In the genomic region with DNA sequence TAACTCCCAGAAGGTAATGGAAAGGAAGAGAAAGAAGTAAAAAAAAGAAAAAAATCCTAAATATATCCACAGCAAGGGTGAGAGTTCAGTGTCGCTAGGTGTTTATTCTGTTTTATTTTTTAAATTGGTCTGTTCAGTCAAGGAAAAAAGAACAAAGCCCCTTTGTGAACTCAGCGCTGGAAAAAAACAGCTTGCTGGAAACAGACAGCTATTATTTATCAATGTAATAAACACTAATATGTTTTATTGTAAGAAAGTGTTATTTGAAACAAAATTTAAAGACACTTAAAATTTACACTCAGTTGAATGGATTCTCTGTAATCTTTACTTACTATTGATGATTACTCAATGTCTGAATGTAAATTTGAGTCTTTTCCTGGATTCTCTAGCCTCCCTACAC, we compare ENCODE assay signal across 20 cellular contexts. TPM values are rescaled to one million over a fixed set of nuclear protein-coding genes. Genes with fewer than 3 reads are reported as not detected.
DNase-seq lines count a peak whose midpoint lies in the region; TF ChIP-seq lines count a peak whose summit lies in the region.
"Had no signal": no experiment of that assay in that cellular context is flagged by ENCODE, and none has a peak within 500 bp of the region (broad histone marks: within the 10 kb centered on the region; RNA-seq: fewer than 3 reads in every experiment).

No MANE protein-coding gene starts in this region.

- no peak for DNase-seq in chondrocyte (ENCODE audit: low spot score)
- no peak for DNase-seq in neural crest cell (ENCODE audit: low read depth, low spot score)
- no peak for DNase-seq in UCSD-AML1 (lab: John Stamatoyannopoulos, UW; ENCODE audit: unreplicated experiment)
- DNase-seq in NCI-H187 (lab: John Stamatoyannopoulos, UW) = no peak
- DNase-seq in A172 (ENCODE audit: low spot score) = no peak
- no peak for DNase-seq in SIG-M5 treated with dmso at 0.1 percent for 504 hours (lab: John Stamatoyannopoulos, UW; ENCODE audit: unreplicated experiment)
- DNase-seq: activated CD8-positive, alpha-beta memory T cell treated with anti-CD3 and anti-CD28 coated beads for 24 hours; activated effector memory CD4-positive, alpha-beta T cell treated with anti-CD3 and anti-CD28 coated beads, Interleukin-2, amount 50 U/mL, for 16 hours; cortex of kidney; DMS 273 treated with DMSO at 0.1 percent for 48 hours; heart left ventricle; NCI-H146; NCI-H446; right cardiac atrium; stimulated activated CD4-positive, alpha-beta T cell treated with anti-CD3 and anti-CD28 coated beads, Interleukin-2, amount 100 ng/mL, for 24 hours; testis had no signal

- H3K4me1 ChIP-seq in ACC112 (ENCODE audit: control insufficient read depth, insufficient read depth, low read length, unreplicated experiment) (peaks cover 55% of the 10 kb centered on the region), Loucy (ENCODE audit: insufficient read depth, low read length, poor library complexity, severe bottlenecking) (peaks cover 11% of the 10 kb centered on the region)
- H3K4me1 ChIP-seq: neural progenitor cell had no signal

- H3K27me3 ChIP-seq in ACC112 (ENCODE audit: insufficient read depth, low read length) (no peaks in the 10 kb centered on the region), Loucy (ENCODE audit: insufficient read depth, low read length, poor library complexity, severe bottlenecking) (no peaks in the 10 kb centered on the region)
- H3K27me3 ChIP-seq: heart left ventricle, neural progenitor cell, testis had no signal

- TF ChIP-seq CTCF in Loucy (conservative IDR thresholded peaks at IDR 0.05; ENCODE audit: low read length) (no peak), chondrocyte (IDR thresholded peaks at IDR 0.05) (no peak), neural crest cell (conservative IDR thresholded peaks at IDR 0.05) (no peak)

- no peaks in the 10 kb centered on the region for H3F3A ChIP-seq in Loucy (ENCODE audit: low read depth)

- H2AFZ ChIP-seq in ACC112 (ENCODE audit: low read length, unreplicated experiment) = peak overlapping the region; percentile 79
- peak overlapping the region; percentile 77 for H2AFZ ChIP-seq in Loucy (ENCODE audit: low read length)

- no peak overlapping the region for H3K4me2 ChIP-seq in Loucy (ENCODE audit: low read depth, low read length, poor library complexity, severe bottlenecking)
- H3K4me2 ChIP-seq: neural progenitor cell had no signal

- H3K27ac Mint-ChIP-seq in chondrocyte (ENCODE audit: unreplicated experiment) = peak overlapping the region; percentile 87
- peak overlapping the region; percentile 94 for H3K27ac Mint-ChIP-seq in neural crest cell (ENCODE audit: unreplicated experiment)
- H3K27ac Mint-ChIP-seq: B cell, neural progenitor cell had no signal

- H3K36me3 ChIP-seq in ACC112 (ENCODE audit: insufficient read depth, low read length) (0 out of 2 replicates have a peak, but pooled peaks cover 1% of the 10 kb centered on the region), Loucy (ENCODE audit: insufficient read depth, low read length) (no peaks in the 10 kb centered on the region)
- H3K36me3 ChIP-seq: heart left ventricle, neural progenitor cell had no signal

- H3K4me3 ChIP-seq in ACC112 (ENCODE audit: low read depth, low read length) (no peak overlapping the region), Loucy (ENCODE audit: low read length, poor library complexity, severe bottlenecking) (no peak overlapping the region)
- H3K4me3 ChIP-seq: heart left ventricle, neural progenitor cell, testis had no signal

- H3K27me3 Mint-ChIP-seq in chondrocyte (ENCODE audit: low read depth) (no peaks in the 10 kb centered on the region), neural crest cell (ENCODE audit: low read depth) (no peaks in the 10 kb centered on the region)
- H3K27me3 Mint-ChIP-seq: B cell had no signal

- H3K4me1 Mint-ChIP-seq in chondrocyte (ENCODE audit: low read depth) (peaks cover 53% of the 10 kb centered on the region), neural crest cell (peaks cover 28% of the 10 kb centered on the region)

- no peaks in the 10 kb centered on the region for H3K9me3 ChIP-seq in Loucy (ENCODE audit: insufficient read depth, low read depth, low read length)
- H3K9me3 ChIP-seq: testis had no signal

- no peaks in the 10 kb centered on the region for H3K9me2 ChIP-seq in Loucy (replicated peaks; ENCODE audit: low read depth, low read length)

- H3K9me3 Mint-ChIP-seq in chondrocyte (ENCODE audit: low read depth) = peaks cover 7% of the 10 kb centered on the region
- H3K9me3 Mint-ChIP-seq in neural crest cell = peaks cover under 1% of the 10 kb centered on the region

- peaks cover 9% of the 10 kb centered on the region for H3K79me2 ChIP-seq in ACC112 (ENCODE audit: control insufficient read depth, insufficient read depth, low read length, unreplicated experiment)
- no peaks in the 10 kb centered on the region for H3K79me2 ChIP-seq in Loucy (ENCODE audit: insufficient read depth, low read length)

- peak overlapping the region; percentile 82 for H3K27ac ChIP-seq in ACC112 (ENCODE audit: low read depth, low read length)
- H3K27ac ChIP-seq: neural progenitor cell, testis had no signal

- H3K36me3 Mint-ChIP-seq in chondrocyte (ENCODE audit: low read depth) = no peaks in the 10 kb centered on the region
- peaks cover under 1% of the 10 kb centered on the region for H3K36me3 Mint-ChIP-seq in neural crest cell (ENCODE audit: low read depth)
- H3K36me3 Mint-ChIP-seq: neural progenitor cell had no signal

- H3K4me3 Mint-ChIP-seq in chondrocyte (ENCODE audit: unreplicated experiment) (no peak overlapping the region), neural crest cell (no peak overlapping the region)
- H3K4me3 Mint-ChIP-seq: B cell, neural progenitor cell had no signal

- no peak overlapping the region for H3K9ac ChIP-seq in Loucy (ENCODE audit: low read depth, low read length, poor library complexity, severe bottlenecking)
- H3K9ac ChIP-seq: neural progenitor cell had no signal

- no peaks in the 10 kb centered on the region for H4K20me1 ChIP-seq in Loucy (ENCODE audit: insufficient read depth, low read length, poor library complexity, severe bottlenecking)

RNA-seq across cellular contexts. Expression of a gene that starts 32.3 kb away (rescaled TPM):
- total RNA-seq in chondrocyte (0.45 to 0.59 TPM in 2 of 3 replicates, not detected in the other), neural crest cell (1.1 and 1.8 TPM in 2 replicates)
- total RNA-seq in A172 (2014; rRNA removed; shearing (Covaris generic)) = 0.72 and 0.96 TPM in 2 replicates
